Comparison of ENCODE assay signal across 10 cellular contexts in the genomic region with DNA sequence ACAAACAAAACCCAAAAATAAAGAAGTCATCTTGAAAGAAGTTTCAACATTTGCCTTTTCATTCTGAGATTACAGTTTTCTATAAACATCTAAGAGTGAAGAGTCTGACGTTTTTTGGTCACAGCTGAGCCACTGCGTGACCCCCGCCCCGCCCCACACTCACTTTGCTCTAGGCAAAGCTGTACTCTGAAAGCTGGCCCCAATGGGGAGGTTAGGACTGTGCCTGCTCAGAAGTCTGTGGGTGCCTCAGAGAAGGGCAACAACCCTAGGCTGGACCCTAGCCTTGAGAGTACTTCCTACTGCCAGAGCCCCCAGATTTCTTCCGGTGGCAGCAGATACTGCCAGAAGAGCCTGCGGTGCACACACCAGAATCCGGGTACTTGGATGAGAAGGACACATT. TPM values are rescaled to one million over a fixed set of nuclear protein-coding genes. Genes with fewer than 3 reads are reported as not detected.
A peak's percentile ranks its signal among the peaks of the same experiment; 100 is the strongest.
DNase-seq lines count a peak whose midpoint lies in the region; ATAC-seq and TF ChIP-seq lines count a peak whose summit lies in the region.
"Had no signal": no experiment of that assay in that cellular context is flagged by ENCODE, and none has a peak within 500 bp of the region (broad histone marks: within the 10 kb centered on the region; RNA-seq: fewer than 3 reads in every experiment).

No MANE protein-coding gene starts in this region.

- peaks cover 22% of the 10 kb centered on the region for H3K36me3 Mint-ChIP-seq in activated CD4-positive, alpha-beta T cell treated with anti-CD3 and anti-CD28 coated beads, Interleukin-2, amount 10 ng/mL, durations not matched to agents 7 days and 5 days (ENCODE audit: low read depth)
- H3K36me3 Mint-ChIP-seq in activated CD4-positive, alpha-beta memory T cell treated with anti-CD3 and anti-CD28 coated beads for 36 hours = peaks cover 15% of the 10 kb centered on the region

- peak; percentile 4 to 10 for ATAC-seq in lower lobe of right lung
- no peak for ATAC-seq in thoracic aorta (ENCODE audit: insufficient number of reproducible peaks, low FRiP score, low read depth)
- no peak for ATAC-seq in HG02571 (IDR thresholded peaks at IDR 0.05; ENCODE audit: unreplicated experiment)
- no peak for ATAC-seq in GM21786 (IDR thresholded peaks at IDR 0.05; ENCODE audit: unreplicated experiment)

- no peak overlapping the region for H3K4me3 Mint-ChIP-seq in activated CD4-positive, alpha-beta T cell treated with anti-CD3 and anti-CD28 coated beads, Interleukin-2, amount 10 ng/mL, durations not matched to agents 7 days and 5 days
- no peak overlapping the region for H3K4me3 Mint-ChIP-seq in activated CD4-positive, alpha-beta memory T cell treated with anti-CD3 and anti-CD28 coated beads for 36 hours

- peaks cover 16% of the 10 kb centered on the region for H3K4me1 Mint-ChIP-seq in activated CD4-positive, alpha-beta T cell treated with anti-CD3 and anti-CD28 coated beads, Interleukin-2, amount 10 ng/mL, durations not matched to agents 7 days and 5 days
- peaks cover 10% of the 10 kb centered on the region for H3K4me1 Mint-ChIP-seq in activated CD4-positive, alpha-beta memory T cell treated with anti-CD3 and anti-CD28 coated beads for 36 hours (ENCODE audit: low read depth)

- intact Hi-C loops in activated CD4-positive, alpha-beta memory T cell treated with anti-CD3 and anti-CD28 coated beads for 36 hours (cut with micrococcal nuclease) = no loop called here
- intact Hi-C loops in lower lobe of right lung (cut with DNase I) = no loop called here

- peak overlapping the region; percentile 70 for H3K27ac Mint-ChIP-seq in activated CD4-positive, alpha-beta T cell treated with anti-CD3 and anti-CD28 coated beads, Interleukin-2, amount 10 ng/mL, durations not matched to agents 7 days and 5 days
- peak overlapping the region; percentile 42 for H3K27ac Mint-ChIP-seq in activated CD4-positive, alpha-beta memory T cell treated with anti-CD3 and anti-CD28 coated beads for 36 hours

- H3K4me3 ChIP-seq in lower lobe of right lung = no peak overlapping the region
- H3K4me3 ChIP-seq in thoracic aorta = no peak overlapping the region
- H3K4me3 ChIP-seq in brain microvascular endothelial cell (ENCODE audit: low read depth, low read length) = no peak overlapping the region

- H3K9me3 ChIP-seq in lower lobe of right lung = no peaks in the 10 kb centered on the region
- no peaks in the 10 kb centered on the region for H3K9me3 ChIP-seq in thoracic aorta

- H3K36me3 ChIP-seq in lower lobe of right lung = peaks cover 49% of the 10 kb centered on the region
- H3K36me3 ChIP-seq in thoracic aorta = peaks cover 10% of the 10 kb centered on the region
- peaks cover 10% of the 10 kb centered on the region for H3K36me3 ChIP-seq in brain microvascular endothelial cell (replicated peaks)

- CTCF ChIA-PET in activated CD4-positive, alpha-beta T cell treated with anti-CD3 and anti-CD28 coated beads, Interleukin-2, amount 10 ng/mL, durations not matched to agents 7 days and 5 days (lab: Charles Lee) = interaction anchor here (0.5 to 2.6 kb wide), 2 partner anchors 9 to 53 kb away, joined by 4 to 9 read pairs; no protein-coding TSS in a partner anchor
- CTCF ChIA-PET in activated CD4-positive, alpha-beta memory T cell treated with anti-CD3 and anti-CD28 coated beads for 36 hours (lab: Charles Lee) = no interaction called here

- H3K27ac ChIP-seq in lower lobe of right lung (peak overlapping the region; percentile 42), thoracic aorta (peak overlapping the region; percentile 77 to 82), brain microvascular endothelial cell (no peak overlapping the region)

- H3K27me3 ChIP-seq in lower lobe of right lung (ENCODE audit: low read depth) = no peaks in the 10 kb centered on the region
- no peaks in the 10 kb centered on the region for H3K27me3 ChIP-seq in thoracic aorta (replicated peaks; ENCODE audit: insufficient read depth)
- H3K27me3 ChIP-seq in brain microvascular endothelial cell (replicated peaks) = no peaks in the 10 kb centered on the region

- POLR2A ChIA-PET in activated CD4-positive, alpha-beta T cell treated with anti-CD3 and anti-CD28 coated beads, Interleukin-2, amount 10 ng/mL, durations not matched to agents 7 days and 5 days (lab: Charles Lee) = no interaction called here
- POLR2A ChIA-PET in activated CD4-positive, alpha-beta memory T cell treated with anti-CD3 and anti-CD28 coated beads for 36 hours (lab: Charles Lee) = interaction anchor here (0.6 to 3.3 kb wide), 2 partner anchors 14 to 18 kb away, joined by 5 to 16 read pairs; partner anchors contain the start of genes CYB5D2 and ZZEF1

- in situ Hi-C loops in brain microvascular endothelial cell (cut with HindIII; ENCODE audit: low pct_ligation_motif_present, low sequenced_read_pairs) = no loop called here

- H3K9me3 Mint-ChIP-seq in activated CD4-positive, alpha-beta T cell treated with anti-CD3 and anti-CD28 coated beads, Interleukin-2, amount 10 ng/mL, durations not matched to agents 7 days and 5 days = no peaks in the 10 kb centered on the region
- no peaks in the 10 kb centered on the region for H3K9me3 Mint-ChIP-seq in activated CD4-positive, alpha-beta memory T cell treated with anti-CD3 and anti-CD28 coated beads for 36 hours

- H3K4me1 ChIP-seq in lower lobe of right lung (peaks cover 24% of the 10 kb centered on the region), thoracic aorta (ENCODE audit: control insufficient read depth in 1 of 2, low read depth in 2 of 2) (peaks cover 12 to 28% of the 10 kb centered on the region in 2 donors)

- TF ChIP-seq CTCF in lower lobe of right lung (IDR thresholded peaks at IDR 0.05) (no peak), thoracic aorta (IDR thresholded peaks at IDR 0.05) (no peak), brain microvascular endothelial cell (IDR thresholded peaks at IDR 0.05; ENCODE audit: low read depth, low read length, missing control alignments) (no peak)

- DNase-seq in activated CD4-positive, alpha-beta T cell treated with anti-CD3 and anti-CD28 coated beads, Interleukin-2, amount 10 ng/mL, durations not matched to agents 7 days and 5 days = no peak
- DNase-seq in activated CD4-positive, alpha-beta T cell treated with anti-CD3 and anti-CD28 coated beads for 1 hour = no peak
- DNase-seq in activated CD4-positive, alpha-beta memory T cell treated with anti-CD3 and anti-CD28 coated beads for 36 hours = peak; percentile 48
- no peak for DNase-seq in lower lobe of right lung
- DNase-seq in thoracic aorta (ENCODE audit: low spot score) = no peak
- DNase-seq in brain microvascular endothelial cell = no peak
- DNase-seq: hippocampal formation; stimulated activated CD4-positive, alpha-beta T cell treated with anti-CD3 and anti-CD28 coated beads, Interleukin-1b, Interleukin-23, amount 100 ng/mL, for 48 hours had no signal

- no peaks in the 10 kb centered on the region for H3K27me3 Mint-ChIP-seq in activated CD4-positive, alpha-beta T cell treated with anti-CD3 and anti-CD28 coated beads, Interleukin-2, amount 10 ng/mL, durations not matched to agents 7 days and 5 days
- H3K27me3 Mint-ChIP-seq in activated CD4-positive, alpha-beta memory T cell treated with anti-CD3 and anti-CD28 coated beads for 36 hours = no peaks in the 10 kb centered on the region

RNA-seq across cellular contexts. Expression of gene CYB5D2, which starts 19.4 kb away (rescaled TPM):
- 1 to 10 TPM; 6.8 to 7.6 TPM for total RNA-seq in activated CD4-positive, alpha-beta T cell treated with anti-CD3 and anti-CD28 coated beads, Interleukin-2, amount 10 ng/mL, durations not matched to agents 7 days and 5 days
- 1 to 10 TPM; 6.5 to 7.1 TPM for total RNA-seq in activated CD4-positive, alpha-beta memory T cell treated with anti-CD3 and anti-CD28 coated beads for 36 hours
- 12.4 TPM for total RNA-seq in lower lobe of right lung
- 10 to 100 TPM; 28.5 to 29.8 TPM for total RNA-seq in thoracic aorta

RNA-seq across cellular contexts. Expression of gene ZZEF1, which starts 19.5 kb away (rescaled TPM):
- total RNA-seq in activated CD4-positive, alpha-beta T cell treated with anti-CD3 and anti-CD28 coated beads, Interleukin-2, amount 10 ng/mL, durations not matched to agents 7 days and 5 days = 10 to 100 TPM; 62.5 to 66.2 TPM
- 10 to 100 TPM; 31.5 to 33.4 TPM for total RNA-seq in activated CD4-positive, alpha-beta memory T cell treated with anti-CD3 and anti-CD28 coated beads for 36 hours
- total RNA-seq in lower lobe of right lung (55.2 TPM), thoracic aorta (100 to 1,000 TPM in 1 of 2 donors, 10 to 100 TPM in 1; 81.0 to 117 TPM)

Comparison
In these comparisons a context has a peak if more than half of its experiments do, and no peak if none do; other contexts are left out.
1. ATAC-seq: peak in lower lobe of right lung (2 of 2); none in thoracic aorta (single experiment), HG02571 (single experiment) and GM21786 (single experiment).